Comparison of ENCODE assay signal across 14 cellular contexts in genomic region chr1:223248787-223249175, GRCh38.
DNase-seq lines count a peak whose midpoint lies in the region; ATAC-seq and TF ChIP-seq lines count a peak whose summit lies in the region.
"Had no signal": no experiment of that assay in that cellular context is flagged by ENCODE, and none has a peak within 500 bp of the region (broad histone marks: within the 10 kb centered on the region; RNA-seq: fewer than 3 reads in every experiment).

No MANE protein-coding gene starts in this region.

- no peak overlapping the region for H3K4me3 Mint-ChIP-seq in activated CD4-positive, alpha-beta T cell treated with anti-CD3 and anti-CD28 coated beads for 36 hours
- no peak overlapping the region for H3K4me3 Mint-ChIP-seq in activated CD8-positive, alpha-beta T cell treated with anti-CD3 and anti-CD28 coated beads for 36 hours
- no peak overlapping the region for H3K4me3 Mint-ChIP-seq in chondrocyte (ENCODE audit: unreplicated experiment)
- H3K4me3 Mint-ChIP-seq: H9 had no signal

- H3K27me3 Mint-ChIP-seq in activated CD4-positive, alpha-beta T cell treated with anti-CD3 and anti-CD28 coated beads for 36 hours = no peaks in the 10 kb centered on the region
- no peaks in the 10 kb centered on the region for H3K27me3 Mint-ChIP-seq in activated CD8-positive, alpha-beta T cell treated with anti-CD3 and anti-CD28 coated beads for 36 hours
- peaks cover 41% of the 10 kb centered on the region for H3K27me3 Mint-ChIP-seq in chondrocyte (ENCODE audit: low read depth)

- H3K9me3 ChIP-seq in effector memory CD4-positive, alpha-beta T cell (ENCODE audit: control insufficient read depth, low read length) = no peaks in the 10 kb centered on the region

- TF ChIP-seq CTCF in KMS-11 (conservative IDR thresholded peaks at IDR 0.05; ENCODE audit: low read depth, low read length) (no peak), chondrocyte (IDR thresholded peaks at IDR 0.05) (no peak)
- TF ChIP-seq CTCF in activated CD8-positive, alpha-beta T cell treated with anti-CD3 and anti-CD28 coated beads for 36 hours (IDR thresholded peaks at IDR 0.05) = no peak

- peak; percentile 56 for DNase-seq in activated CD4-positive, alpha-beta T cell treated with anti-CD3 and anti-CD28 coated beads for 36 hours
- no peak for DNase-seq in activated CD4-positive, alpha-beta T cell treated with anti-CD3 and anti-CD28 coated beads, Interleukin-2, amount 50 U/mL, for 48 hours
- peak; percentile 47 for DNase-seq in activated CD8-positive, alpha-beta T cell treated with anti-CD3 and anti-CD28 coated beads for 36 hours
- DNase-seq in effector memory CD4-positive, alpha-beta T cell = peak; percentile 37 to 54 (median 40)
- DNase-seq in chondrocyte (ENCODE audit: low spot score) (no peak), caudate nucleus (lab: John Stamatoyannopoulos, UW) (no peak)
- DNase-seq: glutamatergic neuron, kidney, midbrain, NCI-H1105 treated with DMSO at 0.1 percent for 48 hours, NCI-H526 treated with DMSO at 0.1 percent for 48 hours had no signal

- peak; percentile 26 for ATAC-seq in activated CD4-positive, alpha-beta T cell treated with anti-CD3 and anti-CD28 coated beads for 36 hours
- peak; percentile 16 for ATAC-seq in activated CD8-positive, alpha-beta T cell treated with anti-CD3 and anti-CD28 coated beads for 36 hours
- ATAC-seq in GM21786 (IDR thresholded peaks at IDR 0.05; ENCODE audit: unreplicated experiment) = no peak

- CTCF ChIA-PET in activated CD4-positive, alpha-beta T cell treated with anti-CD3 and anti-CD28 coated beads for 36 hours (lab: Charles Lee) = interaction anchor here (0.9 to 1.0 kb wide), 2 partner anchors 42 to 115 kb away, joined by 3 to 5 read pairs; no protein-coding TSS in a partner anchor
- CTCF ChIA-PET in activated CD8-positive, alpha-beta T cell treated with anti-CD3 and anti-CD28 coated beads for 36 hours (lab: Charles Lee) = interaction anchor here (1.0 to 2.8 kb wide), 2 partner anchors 105 to 115 kb away, joined by 3 to 13 read pairs; partner anchors contain the start of gene TLR5

- peak overlapping the region; percentile 27; the same call in 1 of the 2 replicates for H2AFZ ChIP-seq in KMS-11 (ENCODE audit: low read depth)

- H3K9ac ChIP-seq in KMS-11 = peak overlapping the region; percentile 28; the same call in 1 of the 2 replicates

- H3K27me3 ChIP-seq in KMS-11 (ENCODE audit: insufficient read depth, low read depth) = no peaks in the 10 kb centered on the region
- H3K27me3 ChIP-seq in effector memory CD4-positive, alpha-beta T cell (replicated peaks; ENCODE audit: control insufficient read depth, insufficient read depth, low read length, poor library complexity, severe bottlenecking) = no peaks in the 10 kb centered on the region

- peak overlapping the region; percentile 89 for H3K4me2 ChIP-seq in KMS-11

- peak overlapping the region; percentile 20 for H3K27ac Mint-ChIP-seq in activated CD4-positive, alpha-beta T cell treated with anti-CD3 and anti-CD28 coated beads for 36 hours
- H3K27ac Mint-ChIP-seq in activated CD8-positive, alpha-beta T cell treated with anti-CD3 and anti-CD28 coated beads for 36 hours = no peak overlapping the region
- H3K27ac Mint-ChIP-seq in chondrocyte (ENCODE audit: unreplicated experiment) = no peak overlapping the region
- H3K27ac Mint-ChIP-seq: H9 had no signal

- no peaks in the 10 kb centered on the region for H3K36me3 ChIP-seq in KMS-11 (ENCODE audit: insufficient read depth)
- no peaks in the 10 kb centered on the region for H3K36me3 ChIP-seq in effector memory CD4-positive, alpha-beta T cell (ENCODE audit: control insufficient read depth, insufficient read depth, low read length)

- no peaks in the 10 kb centered on the region for H3K9me3 Mint-ChIP-seq in activated CD4-positive, alpha-beta T cell treated with anti-CD3 and anti-CD28 coated beads for 36 hours (ENCODE audit: low read depth)
- no peaks in the 10 kb centered on the region for H3K9me3 Mint-ChIP-seq in activated CD8-positive, alpha-beta T cell treated with anti-CD3 and anti-CD28 coated beads for 36 hours
- no peaks in the 10 kb centered on the region for H3K9me3 Mint-ChIP-seq in chondrocyte (ENCODE audit: low read depth)
- H3K9me3 Mint-ChIP-seq: H9 had no signal

- H4K20me1 ChIP-seq in KMS-11 (ENCODE audit: insufficient read depth) = no peaks in the 10 kb centered on the region

- intact Hi-C loops in activated CD4-positive, alpha-beta T cell treated with anti-CD3 and anti-CD28 coated beads for 36 hours (cut with DNase I, micrococcal nuclease) = no loop called here
- intact Hi-C loops in activated CD8-positive, alpha-beta T cell treated with anti-CD3 and anti-CD28 coated beads for 36 hours (cut with micrococcal nuclease) = no loop called here

- H3K27ac ChIP-seq in KMS-11 = peak overlapping the region; percentile 61
- peak overlapping the region; percentile 24 for H3K27ac ChIP-seq in effector memory CD4-positive, alpha-beta T cell (ENCODE audit: insufficient read depth, low read length, poor library complexity, severe bottlenecking)
- H3K27ac ChIP-seq in caudate nucleus (ENCODE audit: low read depth, low read length) = no peak overlapping the region

- peaks cover 57% of the 10 kb centered on the region for H3K4me1 ChIP-seq in KMS-11 (ENCODE audit: low read depth, poor library complexity, severe bottlenecking)
- peaks cover 16% of the 10 kb centered on the region for H3K4me1 ChIP-seq in effector memory CD4-positive, alpha-beta T cell (ENCODE audit: control insufficient read depth, insufficient read depth, low read length, poor library complexity, severe bottlenecking)

- POLR2A ChIA-PET in activated CD4-positive, alpha-beta T cell treated with anti-CD3 and anti-CD28 coated beads for 36 hours (lab: Charles Lee) = no interaction called here
- POLR2A ChIA-PET in activated CD8-positive, alpha-beta T cell treated with anti-CD3 and anti-CD28 coated beads for 36 hours (lab: Charles Lee) = no interaction called here

- H3K36me3 Mint-ChIP-seq in activated CD4-positive, alpha-beta T cell treated with anti-CD3 and anti-CD28 coated beads for 36 hours (ENCODE audit: low read depth) = no peaks in the 10 kb centered on the region
- no peaks in the 10 kb centered on the region for H3K36me3 Mint-ChIP-seq in activated CD8-positive, alpha-beta T cell treated with anti-CD3 and anti-CD28 coated beads for 36 hours (ENCODE audit: low read depth)
- H3K36me3 Mint-ChIP-seq in chondrocyte (ENCODE audit: low read depth) = no peaks in the 10 kb centered on the region

- H3K4me3 ChIP-seq in KMS-11 (IDR thresholded peaks at IDR 0.05; ENCODE audit: insufficient read depth, low read depth, low read length) = no peak overlapping the region
- H3K4me3 ChIP-seq in effector memory CD4-positive, alpha-beta T cell (ENCODE audit: insufficient read depth, low read depth, low read length, poor library complexity, severe bottlenecking) = no peak overlapping the region

- no peaks in the 10 kb centered on the region for H3K79me2 ChIP-seq in KMS-11 (ENCODE audit: insufficient read depth, low read depth)

- H3K4me1 Mint-ChIP-seq in activated CD4-positive, alpha-beta T cell treated with anti-CD3 and anti-CD28 coated beads for 36 hours = peaks cover 41% of the 10 kb centered on the region
- peaks cover 38% of the 10 kb centered on the region for H3K4me1 Mint-ChIP-seq in activated CD8-positive, alpha-beta T cell treated with anti-CD3 and anti-CD28 coated beads for 36 hours (ENCODE audit: low read depth)
- H3K4me1 Mint-ChIP-seq in chondrocyte (ENCODE audit: low read depth) = no peaks in the 10 kb centered on the region
- H3K4me1 Mint-ChIP-seq: H9 had no signal

Comparison
In these comparisons a context has a peak if more than half of its experiments do, and no peak if none do; other contexts are left out.
1. DNase-seq: peak in activated CD4-positive, alpha-beta T cell treated with anti-CD3 and anti-CD28 coated beads for 36 hours (single experiment), activated CD8-positive, alpha-beta T cell treated with anti-CD3 and anti-CD28 coated beads for 36 hours (single experiment) and effector memory CD4-positive, alpha-beta T cell (3 of 3); none in activated CD4-positive, alpha-beta T cell treated with anti-CD3 and anti-CD28 coated beads, Interleukin-2, amount 50 U/mL, for 48 hours (0 of 2), chondrocyte (single experiment) and caudate nucleus (0 of 61).